Comparison of ENCODE assay signal across 19 cellular contexts in genomic region chr16:64925166-64925565, GRCh38.
"Had no signal": no experiment of that assay in that cellular context is flagged by ENCODE, and none has a peak within 500 bp of the region (broad histone marks: within the 10 kb centered on the region; RNA-seq: fewer than 3 reads in every experiment).

No MANE protein-coding gene starts in this region.

- DNase-seq: effector memory CD4-positive, alpha-beta T cell; esophagus squamous epithelium; glutamatergic neuron; islet precursor cell; naive thymus-derived CD8-positive, alpha-beta T cell; psoas muscle; retina; right lobe of liver; small intestine; stimulated activated CD4-positive, alpha-beta T cell treated with anti-CD3 and anti-CD28 coated beads, Interleukin-4, amount 100 ng/mL, for 1 hour; stimulated activated CD8-positive, alpha-beta memory T cell treated with anti-CD3 and anti-CD28 coated beads, Interleukin-4, amount 100 ng/mL, for 48 hours; stimulated activated naive CD8-positive, alpha-beta T cell treated with anti-CD3 and anti-CD28 coated beads, Interleukin-15, Interleukin-2, amounts not matched to agents 100 U/mL and 50 U/mL, for 24 hours; tibial artery; upper lobe of left lung had no signal

- H3K4me1 ChIP-seq: esophagus squamous epithelium, gastroesophageal sphincter, psoas muscle, right lobe of liver, tibial artery, upper lobe of left lung, vagina had no signal

- H3K36me3 ChIP-seq: esophagus squamous epithelium, gastroesophageal sphincter, neutrophil, right lobe of liver, tibial artery, upper lobe of left lung, vagina had no signal

- H3K9me3 ChIP-seq: neutrophil, right lobe of liver had no signal

- H3K27ac ChIP-seq: epithelial cell of prostate, esophagus squamous epithelium, gastroesophageal sphincter, neutrophil, psoas muscle, right lobe of liver, tibial artery, upper lobe of left lung, vagina had no signal

- ATAC-seq: gastroesophageal sphincter; naive thymus-derived CD8-positive, alpha-beta T cell; psoas muscle; right lobe of liver; stimulated activated effector memory CD8-positive, alpha-beta T cell treated with anti-CD3 and anti-CD28 coated beads, Interleukin-12 subunit alpha, Interleukin-12 subunit beta, amount 100 ng/mL, for 72 hours; stimulated activated naive CD8-positive, alpha-beta T cell treated with anti-CD3 and anti-CD28 coated beads, Interleukin-15, Interleukin-2, amounts not matched to agents 100 U/mL and 50 U/mL, for 24 hours had no signal

- H3K4me3 ChIP-seq: esophagus squamous epithelium, gastroesophageal sphincter, psoas muscle, right lobe of liver, tibial artery, upper lobe of left lung, vagina had no signal

- H3K27me3 ChIP-seq: esophagus squamous epithelium, gastroesophageal sphincter, neutrophil, right lobe of liver, tibial artery, upper lobe of left lung, vagina had no signal

- FAIRE-seq: small intestine had no signal
